Comparison of ENCODE assay signal across 9 cellular contexts in the genomic region with DNA sequence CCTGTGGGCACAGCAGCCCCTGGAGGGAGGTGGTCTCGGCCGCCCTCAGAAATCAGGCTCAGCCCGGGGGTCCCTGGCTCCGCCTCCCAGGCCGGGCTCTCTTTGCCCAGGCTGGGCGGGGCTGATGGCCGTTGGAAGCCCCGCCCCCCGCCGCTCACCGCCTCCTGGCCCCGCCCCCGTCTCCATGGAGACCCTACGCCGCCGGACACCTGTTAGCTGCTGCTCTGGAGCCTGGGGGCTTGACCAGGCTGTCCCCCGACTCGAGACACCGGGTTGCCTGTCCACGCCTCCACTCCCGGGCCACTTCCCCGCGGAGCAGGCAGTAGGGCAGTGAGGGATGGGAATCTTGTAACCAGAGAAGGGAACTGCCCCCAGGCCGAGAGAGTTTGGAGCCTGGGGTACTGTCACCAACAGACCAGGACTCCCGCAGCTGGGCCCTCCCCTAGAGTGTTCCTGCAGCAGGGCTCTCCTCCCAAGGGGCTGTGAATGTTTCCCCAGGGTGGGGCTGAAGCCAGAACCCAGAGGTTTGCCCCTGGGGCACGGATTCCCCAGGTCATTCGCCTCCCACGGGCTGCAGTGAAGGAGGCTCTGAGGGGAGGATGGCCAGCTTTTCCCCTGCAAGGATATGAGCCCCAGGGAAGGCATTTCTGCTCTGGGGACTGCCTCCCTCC.
DNase-seq lines count a peak whose midpoint lies in the region; ATAC-seq lines count a peak whose summit lies in the region.
"Had no signal": no experiment of that assay in that cellular context is flagged by ENCODE, and none has a peak within 500 bp of the region (broad histone marks: within the 10 kb centered on the region; RNA-seq: fewer than 3 reads in every experiment).

No MANE protein-coding gene starts in this region.

- H3K36me3 ChIP-seq in iPS-15b (ENCODE audit: control insufficient read depth, insufficient read depth, low read length) = no peaks in the 10 kb centered on the region

- H3K9ac ChIP-seq in iPS-15b (ENCODE audit: low read depth, low read length) = peak overlapping the region; percentile 65

- ATAC-seq in HG03354 (IDR thresholded peaks at IDR 0.05; ENCODE audit: poor library complexity, severe bottlenecking, unreplicated experiment) = peak; percentile 55
- ATAC-seq in HG02840 (IDR thresholded peaks at IDR 0.05; ENCODE audit: low FRiP score, unreplicated experiment) = no peak

- H3K36me3 Mint-ChIP-seq in T-helper 2 cell treated with Interferon-gamma antibody and Interleukin-4, amounts not matched to agents 5 μg/mL and 100 μg/mL, for 36 hours (ENCODE audit: low read depth) = no peaks in the 10 kb centered on the region

- H3K27me3 ChIP-seq in iPS-15b (ENCODE audit: control insufficient read depth, insufficient read depth, low read length) = peaks cover 15% of the 10 kb centered on the region

- H3K4me1 ChIP-seq in iPS-15b (ENCODE audit: control insufficient read depth, insufficient read depth, low read length) = no peaks in the 10 kb centered on the region

- H3K27me3 Mint-ChIP-seq in T-helper 2 cell treated with Interferon-gamma antibody and Interleukin-4, amounts not matched to agents 5 μg/mL and 100 μg/mL, for 36 hours (ENCODE audit: low read depth) = peaks cover 19% of the 10 kb centered on the region

- H3K4me3 Mint-ChIP-seq in T-helper 2 cell treated with Interferon-gamma antibody and Interleukin-4, amounts not matched to agents 5 μg/mL and 100 μg/mL, for 36 hours = no peak overlapping the region

- DNase-seq in T-helper 2 cell treated with Interferon-gamma antibody and Interleukin-4, amounts not matched to agents 5 μg/mL and 100 μg/mL, for 36 hours (ENCODE audit: low spot score) = peak; percentile 34
- DNase-seq in T-helper 2 cell = no peak
- peak; percentile 67 to 75 for DNase-seq in activated T-cell treated with anti-CD3 and anti-CD28 coated beads, Interleukin-2, amount 50 U/mL, for 48 hours
- DNase-seq in stimulated activated CD4-positive, alpha-beta T cell treated with anti-CD3 and anti-CD28 coated beads, TNF-alpha, amount 100 ng/mL, for 24 hours (ENCODE audit: low read depth in 3 of 3) = peak in 2 of 3 experiments; percentile 8 to 46
- no peak for DNase-seq in NCI-H128 (lab: John Stamatoyannopoulos, UW; ENCODE audit: unreplicated experiment)

- peaks cover 12% of the 10 kb centered on the region for H3K4me1 Mint-ChIP-seq in T-helper 2 cell treated with Interferon-gamma antibody and Interleukin-4, amounts not matched to agents 5 μg/mL and 100 μg/mL, for 36 hours (ENCODE audit: low read depth)

- no peak overlapping the region for H3K27ac Mint-ChIP-seq in T-helper 2 cell treated with Interferon-gamma antibody and Interleukin-4, amounts not matched to agents 5 μg/mL and 100 μg/mL, for 36 hours
- H3K27ac Mint-ChIP-seq: T-helper 1 cell treated with Interleukin-12 subunit alpha and Interleukin-12 subunit beta and Interleukin-4 antibody, amounts not matched to agents 30 μg/mL and 1 μg/mL, for 36 hours had no signal

- peak overlapping the region; percentile 74 for H3K4me3 ChIP-seq in iPS-15b (ENCODE audit: low read depth, low read length)

- peaks cover 10% of the 10 kb centered on the region for H3K9me3 ChIP-seq in iPS-15b (ENCODE audit: control insufficient read depth, insufficient read depth, low read length)

- H3K9me3 Mint-ChIP-seq in T-helper 2 cell treated with Interferon-gamma antibody and Interleukin-4, amounts not matched to agents 5 μg/mL and 100 μg/mL, for 36 hours = peaks cover 3% of the 10 kb centered on the region

Comparison
In these comparisons a context has a peak if more than half of its experiments do, and no peak if none do; other contexts are left out.
1. DNase-seq: peak in T-helper 2 cell treated with Interferon-gamma antibody and Interleukin-4, amounts not matched to agents 5 μg/mL and 100 μg/mL, for 36 hours (single experiment), activated T-cell treated with anti-CD3 and anti-CD28 coated beads, Interleukin-2, amount 50 U/mL, for 48 hours (2 of 2) and stimulated activated CD4-positive, alpha-beta T cell treated with anti-CD3 and anti-CD28 coated beads, TNF-alpha, amount 100 ng/mL, for 24 hours (2 of 3); none in T-helper 2 cell (0 of 5) and NCI-H128 (single experiment).